ENCODE assay signal across 9 cellular contexts in the genomic region with DNA sequence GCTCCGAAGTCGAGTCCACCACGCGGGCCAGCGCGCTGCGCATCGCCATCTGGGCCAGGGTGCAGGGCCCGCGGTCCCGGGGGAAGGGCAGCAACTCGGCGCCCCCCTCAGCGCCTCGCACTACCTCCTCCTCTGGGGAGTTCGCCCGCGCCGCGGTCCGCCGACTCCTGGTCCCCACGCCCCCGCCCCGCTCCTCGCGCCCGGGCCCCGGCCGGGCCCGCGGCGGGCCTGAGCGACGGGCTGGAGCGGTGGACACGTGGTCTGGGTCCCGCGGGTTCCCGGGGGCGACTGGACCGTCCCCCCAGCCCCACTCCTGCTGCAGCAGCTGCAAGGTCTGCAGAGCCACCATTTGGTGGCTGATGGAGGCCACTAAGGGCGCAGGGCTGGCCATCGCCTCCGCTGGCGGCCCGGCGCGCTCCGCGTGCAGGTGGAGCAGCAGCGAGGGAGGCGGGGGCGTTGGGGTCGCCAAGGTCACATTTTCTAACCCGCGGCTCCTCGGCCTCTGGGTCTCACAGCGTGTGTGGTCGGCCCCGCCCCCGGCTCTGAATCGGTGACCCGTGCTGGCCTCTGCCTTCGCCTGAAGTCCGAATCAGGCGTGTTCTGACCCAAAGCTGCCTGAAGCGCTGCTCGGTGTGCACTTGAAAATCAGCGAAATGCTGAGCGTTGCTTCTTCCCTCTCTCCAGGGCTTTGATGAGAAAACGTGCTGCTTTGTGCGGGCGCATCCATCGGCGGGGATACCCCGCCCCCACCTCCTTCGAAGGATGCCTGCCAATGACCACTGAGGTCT. TPM values are rescaled to one million over a fixed set of nuclear protein-coding genes. Genes with fewer than 3 reads are reported as not detected.
A peak's percentile ranks its signal among the peaks of the same experiment; 100 is the strongest.
DNase-seq lines count a peak whose midpoint lies in the region; TF ChIP-seq lines count a peak whose summit lies in the region.
"Had no signal": no experiment of that assay in that cellular context is flagged by ENCODE, and none has a peak within 500 bp of the region (broad histone marks: within the 10 kb centered on the region; RNA-seq: fewer than 3 reads in every experiment).

A gene (minus strand): TSS at position 437 of the 788 bp plus-strand sequence. CDS start 46 bp downstream, at position 391.

- DNase-seq in coronary artery (ENCODE audit: low spot score) = no peak
- peak; percentile 74 for DNase-seq in left kidney (ENCODE audit: low read depth, low spot score)
- no peak for DNase-seq in NCI-H2029 (lab: John Stamatoyannopoulos, UW)
- DNase-seq in DMS79 treated with DMSO at 0.1 percent for 48 hours (lab: John Stamatoyannopoulos, UW) = no peak
- no peak for DNase-seq in CD8-positive, alpha-beta memory T cell
- no peak for DNase-seq in NOMO-1 (lab: John Stamatoyannopoulos, UW; ENCODE audit: unreplicated experiment in 2 of 2)
- DNase-seq: OCI-M1 had no signal

- H3K27ac Mint-ChIP-seq in CD8-positive, alpha-beta memory T cell = no peak within 1 kb of the TSS

- H3K4me3 ChIP-seq in HUES48 (ENCODE audit: low read depth, low read length) (peak within 1 kb of the TSS; percentile 66), coronary artery (peak within 1 kb of the TSS; percentile 68), skeletal muscle tissue (ENCODE audit: low read length in 3 of 3) (peak within 1 kb of the TSS in 2 of 3 donors; percentile 33 to 35)
- no peak within 1 kb of the TSS for H3K4me3 ChIP-seq in CD8-positive, alpha-beta memory T cell (ENCODE audit: low read length)

- H3K27ac ChIP-seq in HUES48 (ENCODE audit: low read depth, low read length) = no peak within 1 kb of the TSS
- no peak within 1 kb of the TSS for H3K27ac ChIP-seq in coronary artery
- H3K27ac ChIP-seq in skeletal muscle tissue (ENCODE audit: low read depth, low read length) = no peak within 1 kb of the TSS
- H3K27ac ChIP-seq in CD8-positive, alpha-beta memory T cell (ENCODE audit: low read depth, low read length) = no peak within 1 kb of the TSS

- peaks cover 12% of the 10 kb centered on the region; the same call in 1 of the 2 replicates for H3K36me3 ChIP-seq in HUES48 (ENCODE audit: control insufficient read depth, insufficient read depth, low read length)
- H3K36me3 ChIP-seq in skeletal muscle tissue (ENCODE audit: control insufficient read depth in 3 of 3, insufficient read depth in 3 of 3, low read length in 3 of 3) = no peaks in the 10 kb centered on the region
- no peaks in the 10 kb centered on the region for H3K36me3 ChIP-seq in CD8-positive, alpha-beta memory T cell (ENCODE audit: insufficient read depth, low read length)

- H3K27me3 ChIP-seq in HUES48 (ENCODE audit: control insufficient read depth, insufficient read depth, low read length) = peaks cover 37% of the 10 kb centered on the region
- H3K27me3 ChIP-seq in skeletal muscle tissue (ENCODE audit: control insufficient read depth in 3 of 3, insufficient read depth in 3 of 3, low read length in 3 of 3) = peaks cover 0 to 18% (median 14%) of the 10 kb centered on the region in 3 donors
- no peaks in the 10 kb centered on the region for H3K27me3 ChIP-seq in CD8-positive, alpha-beta memory T cell (ENCODE audit: insufficient read depth, low read length, poor library complexity, severe bottlenecking)

- no peak for TF ChIP-seq CTCF in coronary artery (IDR thresholded peaks at IDR 0.05)

- no peak within 1 kb of the TSS for H3K4me3 Mint-ChIP-seq in CD8-positive, alpha-beta memory T cell

- H3K9ac ChIP-seq in HUES48 (ENCODE audit: low read depth, low read length) = peak within 1 kb of the TSS; percentile 58
- H3K9ac ChIP-seq in skeletal muscle tissue (ENCODE audit: low read depth in 1 of 3, low read length in 3 of 3) = no peak within 1 kb of the TSS

- H3K9me3 ChIP-seq in HUES48 (ENCODE audit: control insufficient read depth, insufficient read depth, low read length) = no peaks in the 10 kb centered on the region
- no peaks in the 10 kb centered on the region for H3K9me3 ChIP-seq in skeletal muscle tissue (ENCODE audit: control insufficient read depth in 3 of 3, low read length in 3 of 3)
- no peaks in the 10 kb centered on the region for H3K9me3 ChIP-seq in CD8-positive, alpha-beta memory T cell (ENCODE audit: low read length)

- CTCF ChIA-PET in CD8-positive, alpha-beta memory T cell (lab: Charles Lee) = no interaction called here

- peaks cover 0 to 6% (median 0%) of the 10 kb centered on the region in 3 donors for H3K36me3 Mint-ChIP-seq in CD8-positive, alpha-beta memory T cell

- POLR2A ChIA-PET in CD8-positive, alpha-beta memory T cell (lab: Charles Lee) = no interaction called here

- peaks cover 2 to 18% of the 10 kb centered on the region in 2 donors for H3K27me3 Mint-ChIP-seq in CD8-positive, alpha-beta memory T cell

- H3K9me3 Mint-ChIP-seq in CD8-positive, alpha-beta memory T cell = peaks cover 0 to 2% (median 0%) of the 10 kb centered on the region in 5 donors

- H3K4me1 ChIP-seq in HUES48 (ENCODE audit: control insufficient read depth, insufficient read depth, low read length) = peaks cover 22% of the 10 kb centered on the region
- peaks cover 4 to 7% (median 7%) of the 10 kb centered on the region in 3 donors for H3K4me1 ChIP-seq in skeletal muscle tissue (ENCODE audit: control insufficient read depth in 3 of 3, insufficient read depth in 3 of 3, low read length in 3 of 3)
- H3K4me1 ChIP-seq in CD8-positive, alpha-beta memory T cell (ENCODE audit: insufficient read depth, low read length) = peaks cover 6% of the 10 kb centered on the region

- H3K4me1 Mint-ChIP-seq in CD8-positive, alpha-beta memory T cell = peaks cover 12 to 19% (median 18%) of the 10 kb centered on the region in 3 donors

RNA-seq across cellular contexts. Expression of the gene that starts here (rescaled TPM):
- under 0.01 TPM for total RNA-seq in skeletal muscle tissue
- total RNA-seq in CD8-positive, alpha-beta memory T cell = not detected
- polyA plus RNA-seq in CD8-positive, alpha-beta memory T cell = 0.16 TPM
